Comparison of ENCODE assay signal across 8 cellular contexts in genomic region chr5:106121972-106122605, GRCh38.
DNase-seq lines count a peak whose midpoint lies in the region; ATAC-seq and TF ChIP-seq lines count a peak whose summit lies in the region.

No MANE protein-coding gene starts in this region.

- H3K27ac Mint-ChIP-seq in stimulated activated memory B cell treated with anti-CD40 and anti-IgM and Interleukin-4, amounts not matched to agents 10 μg/mL and 1 μg/mL and 100 μg/mL, for 72 hours = no peak overlapping the region

- H4K5ac ChIP-seq in IMR-90 (ENCODE audit: low read depth, low read length) = no peak overlapping the region

- no peak overlapping the region for H3K18ac ChIP-seq in IMR-90 (ENCODE audit: low read depth, low read length)

- no peak overlapping the region for H2AK5ac ChIP-seq in IMR-90 (ENCODE audit: low read depth, low read length)

- no peaks in the 10 kb centered on the region for H3K9me1 ChIP-seq in IMR-90 (ENCODE audit: insufficient read depth, low read length)

- H3K14ac ChIP-seq in IMR-90 (replicated peaks; ENCODE audit: low read depth, low read length) = no peak overlapping the region

- peak; percentile 54 for TF ChIP-seq CTCF in IMR-90 (conservative IDR thresholded peaks at IDR 0.05; ENCODE audit: low read depth, low read length)
- TF ChIP-seq CTCF in cardiac fibroblast (IDR thresholded peaks at IDR 0.05; ENCODE audit: low read depth, low read length) = peak; percentile 82

- POLR2A ChIA-PET in IMR-90 (lab: Charles Lee; ENCODE audit: unreplicated experiment) = no interaction called here

- WGBS in IMR-90 (ENCODE audit: extremely low coverage in 2 of 2, insufficient read length in 1 of 2), 2 experiments = no CpG with 5 or more reads among the region's 7 CpGs

- intact Hi-C loops in IMR-90 (cut with micrococcal nuclease) = no loop called here
- intact Hi-C loops in posterior vena cava (cut with DNase I) = no loop called here

- no peak for TF ChIP-seq POLR2A in IMR-90 (IDR thresholded peaks at IDR 0.05; ENCODE audit: low read depth, low read length)

- H3K4ac ChIP-seq in IMR-90 (ENCODE audit: low read depth, low read length) = no peak overlapping the region

- H4K8ac ChIP-seq in IMR-90 (ENCODE audit: low read depth in 2 of 2, low read length in 2 of 2) = no peak overlapping the region

- H3K36me3 ChIP-seq in IMR-90 (ENCODE audit: control insufficient read depth, insufficient read depth, low read length) = no peaks in the 10 kb centered on the region

- H3K23ac ChIP-seq in IMR-90 (ENCODE audit: low read depth, low read length) = no peak overlapping the region

- dilution Hi-C loops in IMR-90 (cut with HindIII; ENCODE audit: low sequenced_read_pairs, unreplicated experiment) = no loop called here

- DNase-seq in activated CD8-positive, alpha-beta memory T cell treated with anti-CD3 and anti-CD28 coated beads, Interleukin-2, amount 50 U/mL, for 48 hours = peak; percentile 61
- no peak for DNase-seq in activated CD8-positive, alpha-beta memory T cell treated with anti-CD3 and anti-CD28 coated beads, Interleukin-2, amount 50 U/mL, for 4 hours
- DNase-seq in IMR-90 = peak; percentile 4
- DNase-seq in cardiac fibroblast (ENCODE audit: low read depth in 2 of 2) = peak; percentile 37 to 38
- peak; percentile 52 for DNase-seq in posterior vena cava (ENCODE audit: low spot score)
- DNase-seq in G401 (ENCODE audit: low spot score) = no peak

- peak; percentile 65 for TF ChIP-seq RAD21 in IMR-90 (IDR thresholded peaks at IDR 0.05; ENCODE audit: low read length)

- no peaks in the 10 kb centered on the region for H3K79me1 ChIP-seq in IMR-90 (ENCODE audit: low read depth in 1 of 2, low read length in 2 of 2)

- no peak overlapping the region for H2BK5ac ChIP-seq in IMR-90 (ENCODE audit: low read depth, low read length, poor library complexity, severe bottlenecking)

- H3K56ac ChIP-seq in IMR-90 (ENCODE audit: extremely low read depth, insufficient read depth, low read length) = no peak overlapping the region

- H2AFZ ChIP-seq in IMR-90 (replicated peaks; ENCODE audit: low read length, poor library complexity) = peak overlapping the region; percentile 8

- no peaks in the 10 kb centered on the region for H3K36me3 Mint-ChIP-seq in stimulated activated memory B cell treated with anti-CD40 and anti-IgM and Interleukin-4, amounts not matched to agents 10 μg/mL and 1 μg/mL and 100 μg/mL, for 72 hours

- H3K9me3 ChIP-seq in IMR-90 (ENCODE audit: control insufficient read depth, insufficient read depth, low read length) = no peaks in the 10 kb centered on the region

- H4K20me1 ChIP-seq in IMR-90 (ENCODE audit: insufficient read depth, low read length) = no peaks in the 10 kb centered on the region

- no peak overlapping the region for H2BK20ac ChIP-seq in IMR-90 (ENCODE audit: low read depth, low read length)

- no peak overlapping the region for H2BK15ac ChIP-seq in IMR-90 (ENCODE audit: low read depth, low read length)

- peaks cover 4% of the 10 kb centered on the region for H3K9me3 Mint-ChIP-seq in stimulated activated memory B cell treated with anti-CD40 and anti-IgM and Interleukin-4, amounts not matched to agents 10 μg/mL and 1 μg/mL and 100 μg/mL, for 72 hours

- H3K4me1 ChIP-seq in IMR-90 (ENCODE audit: control insufficient read depth, insufficient read depth, low read length) = peaks cover 2% of the 10 kb centered on the region

- CTCF ChIA-PET in IMR-90 (lab: Yijun Ruan, JAX) = no interaction called here

- no peak overlapping the region for H3K4me2 ChIP-seq in IMR-90 (ENCODE audit: low read depth, low read length)

- H3K4me1 Mint-ChIP-seq in stimulated activated memory B cell treated with anti-CD40 and anti-IgM and Interleukin-4, amounts not matched to agents 10 μg/mL and 1 μg/mL and 100 μg/mL, for 72 hours = no peaks in the 10 kb centered on the region

- ATAC-seq in GM21737 (IDR thresholded peaks at IDR 0.05; ENCODE audit: unreplicated experiment) = peak; percentile 64
- ATAC-seq in IMR-90 (ENCODE audit: low read depth) = peak; percentile 40; the same call in 1 of the 2 replicates
- ATAC-seq in stimulated activated memory B cell treated with anti-CD40 and anti-IgM and Interleukin-4, amounts not matched to agents 10 μg/mL and 1 μg/mL and 100 μg/mL, for 72 hours = no peak

- no peak overlapping the region for H2BK120ac ChIP-seq in IMR-90 (ENCODE audit: low read depth, low read length)

- no peak overlapping the region for H3K27ac ChIP-seq in IMR-90 (ENCODE audit: insufficient read depth, low read length)

- H3K4me3 Mint-ChIP-seq in stimulated activated memory B cell treated with anti-CD40 and anti-IgM and Interleukin-4, amounts not matched to agents 10 μg/mL and 1 μg/mL and 100 μg/mL, for 72 hours = no peak overlapping the region

- no peak overlapping the region for H3K9ac ChIP-seq in IMR-90 (ENCODE audit: low read depth, low read length)

- H3K27me3 ChIP-seq in IMR-90 (ENCODE audit: control insufficient read depth, insufficient read depth, low read length) = no peaks in the 10 kb centered on the region

- in situ Hi-C loops in IMR-90 (cut with MboI; ENCODE audit: low sequenced_read_pairs) (no loop called here), G401 (cut with HindIII; ENCODE audit: low sequenced_read_pairs) (no loop called here)

- no peak overlapping the region for H2AK9ac ChIP-seq in IMR-90 (replicated peaks; ENCODE audit: low read depth, low read length, poor library complexity)

- no peak overlapping the region for H4K91ac ChIP-seq in IMR-90 (ENCODE audit: insufficient read depth, low read depth, low read length)

- H3K27me3 Mint-ChIP-seq in stimulated activated memory B cell treated with anti-CD40 and anti-IgM and Interleukin-4, amounts not matched to agents 10 μg/mL and 1 μg/mL and 100 μg/mL, for 72 hours = no peaks in the 10 kb centered on the region

- BruUV-seq in IMR-90 (replicated peaks; lab: Mats Ljungman, UMichigan) = no TSS peak

- H3K4me3 ChIP-seq in IMR-90 (ENCODE audit: insufficient read depth, low read depth, low read length) = no peak overlapping the region
- no peak overlapping the region for H3K4me3 ChIP-seq in cardiac fibroblast (replicated peaks in 1 of 2; ENCODE audit: low read depth in 2 of 2, low read length in 2 of 2)

TF ChIP-seq in IMR-90, 13 proteins besides CTCF, POLR2A, EP300 and RAD21:
- TF ChIP-seq FOS (IDR thresholded peaks at IDR 0.05; ENCODE audit: low read depth, low read length) = no peak
- TF ChIP-seq, protein P1, sequence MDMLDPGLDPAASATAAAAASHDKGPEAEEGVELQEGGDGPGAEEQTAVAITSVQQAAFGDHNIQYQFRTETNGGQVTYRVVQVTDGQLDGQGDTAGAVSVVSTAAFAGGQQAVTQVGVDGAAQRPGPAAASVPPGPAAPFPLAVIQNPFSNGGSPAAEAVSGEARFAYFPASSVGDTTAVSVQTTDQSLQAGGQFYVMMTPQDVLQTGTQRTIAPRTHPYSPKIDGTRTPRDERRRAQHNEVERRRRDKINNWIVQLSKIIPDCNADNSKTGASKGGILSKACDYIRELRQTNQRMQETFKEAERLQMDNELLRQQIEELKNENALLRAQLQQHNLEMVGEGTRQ (IDR thresholded peaks at IDR 0.05; ENCODE audit: low read depth, low read length) = no peak
- TF ChIP-seq SMC3 (IDR thresholded peaks at IDR 0.05; ENCODE audit: low read depth, low read length) = peak; percentile 30; the same call in 1 of the 2 replicates
- TF ChIP-seq MAFK (IDR thresholded peaks at IDR 0.05; ENCODE audit: low read depth, low read length) = no peak
- TF ChIP-seq, protein P2, sequence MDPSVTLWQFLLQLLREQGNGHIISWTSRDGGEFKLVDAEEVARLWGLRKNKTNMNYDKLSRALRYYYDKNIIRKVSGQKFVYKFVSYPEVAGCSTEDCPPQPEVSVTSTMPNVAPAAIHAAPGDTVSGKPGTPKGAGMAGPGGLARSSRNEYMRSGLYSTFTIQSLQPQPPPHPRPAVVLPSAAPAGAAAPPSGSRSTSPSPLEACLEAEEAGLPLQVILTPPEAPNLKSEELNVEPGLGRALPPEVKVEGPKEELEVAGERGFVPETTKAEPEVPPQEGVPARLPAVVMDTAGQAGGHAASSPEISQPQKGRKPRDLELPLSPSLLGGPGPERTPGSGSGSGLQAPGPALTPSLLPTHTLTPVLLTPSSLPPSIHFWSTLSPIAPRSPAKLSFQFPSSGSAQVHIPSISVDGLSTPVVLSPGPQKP (IDR thresholded peaks at IDR 0.05; ENCODE audit: borderline replicate concordance, low read depth, low read length) = no peak
- no peak for TF ChIP-seq NFE2L2 (IDR thresholded peaks at IDR 0.05; ENCODE audit: low read depth, low read length)
- TF ChIP-seq MAZ (IDR thresholded peaks at IDR 0.05; ENCODE audit: borderline replicate concordance, low read depth, low read length) = no peak
- no peak for TF ChIP-seq RCOR1 (IDR thresholded peaks at IDR 0.05; ENCODE audit: insufficient replicate concordance, low read length)

Comparison
In these comparisons a context has a peak if more than half of its experiments do, and no peak if none do; other contexts are left out.
1. DNase-seq: peak in activated CD8-positive, alpha-beta memory T cell treated with anti-CD3 and anti-CD28 coated beads, Interleukin-2, amount 50 U/mL, for 48 hours (single experiment), IMR-90 (single experiment), cardiac fibroblast (2 of 2) and posterior vena cava (single experiment); none in activated CD8-positive, alpha-beta memory T cell treated with anti-CD3 and anti-CD28 coated beads, Interleukin-2, amount 50 U/mL, for 4 hours (single experiment) and G401 (single experiment).